Comparison of ENCODE assay signal across 1 cellular context in genomic region chr3:56775931-56776461, GRCh38.
TF ChIP-seq lines count a peak whose summit lies in the region.

No MANE protein-coding gene starts in this region.

TF ChIP-seq in GM12878, 131 proteins besides CTCF, POLR2A, EP300 and RAD21 (continued from another document):
- TF ChIP-seq FOXK2 (IDR thresholded peaks at IDR 0.05) = no peak
- TF ChIP-seq TCF3 (IDR thresholded peaks at IDR 0.05; ENCODE audit: borderline replicate concordance, insufficient read depth, low read depth, low read length) = no peak
- no peak for TF ChIP-seq BACH1 (IDR thresholded peaks at IDR 0.05; ENCODE audit: borderline replicate concordance)
- no peak for TF ChIP-seq BMI1 (IDR thresholded peaks at IDR 0.05; ENCODE audit: borderline replicate concordance)
- no peak for TF ChIP-seq TCF7 (IDR thresholded peaks at IDR 0.05; ENCODE audit: borderline replicate concordance)
- no peak for TF ChIP-seq CBFB (IDR thresholded peaks at IDR 0.05; ENCODE audit: low read depth)
